19 cellular contexts compared by ENCODE assay signal in the genomic region with DNA sequence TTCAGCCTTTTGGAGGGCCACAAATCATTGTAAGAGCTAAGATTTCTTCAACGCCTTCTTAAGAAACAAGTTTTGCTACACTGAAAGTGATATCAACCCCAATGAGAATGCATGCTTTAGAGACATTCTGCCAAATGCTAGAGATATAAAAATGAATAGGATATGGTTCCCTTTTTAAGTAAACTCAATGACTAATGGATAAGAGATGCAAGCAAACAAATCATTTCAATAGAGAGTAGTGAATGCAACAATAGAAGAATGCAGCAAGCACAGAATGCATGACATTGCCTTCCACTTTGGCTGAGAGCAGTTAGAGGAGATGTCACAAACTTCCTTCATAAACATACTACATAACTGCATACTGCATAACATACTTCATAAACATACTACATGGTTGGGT.
DNase-seq lines count a peak whose midpoint lies in the region; ATAC-seq and TF ChIP-seq lines count a peak whose summit lies in the region.
"Had no signal": no experiment of that assay in that cellular context is flagged by ENCODE, and none has a peak within 500 bp of the region (broad histone marks: within the 10 kb centered on the region; RNA-seq: fewer than 3 reads in every experiment).

No MANE protein-coding gene starts in this region.

- peak overlapping the region; percentile 65 for H3K27ac ChIP-seq in PC-3 (ENCODE audit: low read length)
- H3K27ac ChIP-seq in colonic mucosa: no peak overlapping the region

- intact Hi-C loops in PC-3 (cut with micrococcal nuclease) (loop anchor here (1.0 to 10.0 kb wide), 3 partner anchors 11 to 1170 kb away; no protein-coding TSS in a partner anchor), colonic mucosa (cut with DNase I) (no loop called here)

- peaks cover 43% of the 10 kb centered on the region for H3K4me1 ChIP-seq in PC-3 (ENCODE audit: insufficient read depth, low read length)
- H3K4me1 ChIP-seq in colonic mucosa: no peaks in the 10 kb centered on the region
- H3K4me1 ChIP-seq: BE2C, Caco-2 had no signal

- CTCF ChIA-PET in PC-3 (lab: Charles Lee): no interaction called here

- no peak overlapping the region for H3K9ac ChIP-seq in PC-3 (ENCODE audit: low read length)
- H3K9ac ChIP-seq in colonic mucosa (ENCODE audit: low read depth in 2 of 2, low read length in 2 of 2): no peak overlapping the region

- no peaks in the 10 kb centered on the region for H3K79me2 ChIP-seq in PC-3 (ENCODE audit: low read length)

- no peaks in the 10 kb centered on the region for H3K36me3 ChIP-seq in PC-3 (ENCODE audit: low read depth, low read length)
- H3K36me3 ChIP-seq in colonic mucosa: no peaks in the 10 kb centered on the region
- H3K36me3 ChIP-seq: BE2C had no signal

- no peaks in the 10 kb centered on the region for H3F3A ChIP-seq in PC-3 (ENCODE audit: low read length, unreplicated experiment)

- H3K27me3 ChIP-seq in PC-3 (ENCODE audit: low read length) (no peaks in the 10 kb centered on the region), colonic mucosa (no peaks in the 10 kb centered on the region)
- H3K27me3 ChIP-seq: BE2C had no signal

- H3K4me3 ChIP-seq in PC-3 (ENCODE audit: low read length) (no peak overlapping the region), colonic mucosa (no peak overlapping the region)
- H3K4me3 ChIP-seq: GM12878 had no signal

- no peak overlapping the region for H2AFZ ChIP-seq in PC-3 (ENCODE audit: low read length)

- TF ChIP-seq CTCF in PC-3 (conservative IDR thresholded peaks at IDR 0.05; ENCODE audit: low read depth, low read length) (no peak), colonic mucosa (IDR thresholded peaks at IDR 0.05) (no peak)

- peak; percentile 93 for ATAC-seq in PC-3
- no peak for ATAC-seq in HG02970 (IDR thresholded peaks at IDR 0.05; ENCODE audit: low FRiP score, unreplicated experiment)
- ATAC-seq: GM12878, HCT116 had no signal

- H3K9me3 ChIP-seq in PC-3 (ENCODE audit: low read length): no peaks in the 10 kb centered on the region
- no peaks in the 10 kb centered on the region for H3K9me3 ChIP-seq in colonic mucosa
- H3K9me3 ChIP-seq: BE2C, Caco-2 had no signal

- DNase-seq in DMS53 (lab: John Stamatoyannopoulos, UW) (peak; percentile 56), PC-3 (peak; percentile 82), astrocyte of the hippocampus (ENCODE audit: low read depth, low spot score) (peak; percentile 10), foreskin melanocyte (peak; percentile 65), SW 1271 (lab: John Stamatoyannopoulos, UW) (no peak), colonic mucosa (no peak)
- DNase-seq: ACHN; BE2C; C1 segment of cervical spinal cord; Caco-2; CD4-positive, CD25-positive, alpha-beta regulatory T cell; DND-41; EL; GOT3; H7; HFFc6 had no signal

- POLR2A ChIA-PET in PC-3 (lab: Charles Lee; ENCODE audit: unreplicated experiment): no interaction called here

- BruUV-seq in PC-3 (replicated peaks; lab: Mats Ljungman, UMichigan): no TSS peak

- no peaks in the 10 kb centered on the region for H3K9me2 ChIP-seq in PC-3 (replicated peaks; ENCODE audit: low read length)

- H3K4me2 ChIP-seq in PC-3 (ENCODE audit: low read length): peak overlapping the region; percentile 54

- no peaks in the 10 kb centered on the region for H4K20me1 ChIP-seq in PC-3 (ENCODE audit: low read length)

Comparison
In these comparisons a context has a peak if more than half of its experiments do, and no peak if none do; other contexts are left out.
1. DNase-seq: peak in DMS53 (single experiment), PC-3 (single experiment), astrocyte of the hippocampus (single experiment) and foreskin melanocyte (single experiment); none in SW 1271 (0 of 2) and colonic mucosa (single experiment).